Comparison of ENCODE assay signal across 24 cellular contexts in the genomic region with DNA sequence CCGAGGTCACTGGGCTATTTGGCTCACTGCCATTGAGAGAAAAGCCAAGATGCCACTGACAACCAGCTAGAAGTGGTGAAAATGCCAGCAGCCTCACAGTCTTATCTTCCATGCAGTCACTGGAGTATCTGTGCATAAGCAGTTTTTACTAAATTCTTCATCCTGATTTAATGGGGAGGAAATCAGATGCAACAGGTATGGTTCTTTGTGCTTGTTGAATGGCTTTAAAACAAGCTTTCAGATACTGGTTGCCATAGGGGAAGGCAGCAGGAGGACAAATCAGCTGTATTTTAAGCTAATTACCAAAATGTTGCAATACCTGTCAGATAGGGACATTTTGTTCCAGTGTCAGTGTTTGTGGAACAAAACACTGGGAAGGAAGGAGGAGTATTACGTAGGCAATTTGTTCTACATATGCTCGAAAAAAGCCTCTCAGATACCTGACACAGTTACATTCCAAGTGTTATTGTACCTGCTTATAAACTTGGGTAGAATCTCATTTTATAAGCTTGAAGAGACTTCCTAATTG. TPM values are rescaled to one million over a fixed set of nuclear protein-coding genes. Genes with fewer than 3 reads are reported as not detected.
DNase-seq lines count a peak whose midpoint lies in the region; ATAC-seq and TF ChIP-seq lines count a peak whose summit lies in the region.
"Had no signal": no experiment of that assay in that cellular context is flagged by ENCODE, and none has a peak within 500 bp of the region (broad histone marks: within the 10 kb centered on the region; RNA-seq: fewer than 3 reads in every experiment).

No MANE protein-coding gene starts in this region.

- no peaks in the 10 kb centered on the region for H3K9me3 Mint-ChIP-seq in activated T-helper 1 cell treated with anti-CD3 and anti-CD28 coated beads, Interleukin-12 subunit alpha, Interleukin-12 subunit beta, Interleukin-2, Interleukin-4 antibody, amounts not matched to agents 30 ng/mL and 10 ng/mL and 1 ng/mL, durations not matched to agents 14 hours and 24 hours and 36 hours
- H3K9me3 Mint-ChIP-seq: activated B cell treated with CpG ODN at 0.5 μM for 24 hours; activated CD4-positive, alpha-beta memory T cell treated with anti-CD3 and anti-CD28 coated beads for 36 hours; CD4-positive, alpha-beta T cell had no signal

- no peaks in the 10 kb centered on the region for H3K4me1 Mint-ChIP-seq in activated T-helper 1 cell treated with anti-CD3 and anti-CD28 coated beads, Interleukin-12 subunit alpha, Interleukin-12 subunit beta, Interleukin-2, Interleukin-4 antibody, amounts not matched to agents 30 ng/mL and 10 ng/mL and 1 ng/mL, durations not matched to agents 14 hours and 24 hours and 36 hours (ENCODE audit: low read depth)
- H3K4me1 Mint-ChIP-seq: activated B cell treated with CpG ODN at 0.5 μM for 24 hours, IgD-negative memory B cell had no signal

- H3K27ac ChIP-seq in adrenal gland (peak overlapping the region in 4 of 5 donors; percentile 38 to 71 (median 54)), mesenchymal stem cell (ENCODE audit: low read length, poor library complexity, severe bottlenecking) (no peak overlapping the region), upper lobe of left lung (peak overlapping the region in 3 of 4 donors; percentile 14 to 58 (median 58))
- H3K27ac ChIP-seq: cardiac muscle cell, dorsolateral prefrontal cortex, neutrophil, right atrium auricular region, uterus had no signal

- H4K91ac ChIP-seq in mesenchymal stem cell (ENCODE audit: low read length) = no peak overlapping the region

- no peak overlapping the region for H3K4ac ChIP-seq in mesenchymal stem cell (ENCODE audit: low read depth in 1 of 2, low read length in 2 of 2)

- no peak overlapping the region for H2BK5ac ChIP-seq in mesenchymal stem cell (ENCODE audit: low read depth, low read length, poor library complexity, severe bottlenecking)

- no peak overlapping the region for H3K27ac Mint-ChIP-seq in activated T-helper 1 cell treated with anti-CD3 and anti-CD28 coated beads, Interleukin-12 subunit alpha, Interleukin-12 subunit beta, Interleukin-2, Interleukin-4 antibody, amounts not matched to agents 30 ng/mL and 10 ng/mL and 1 ng/mL, durations not matched to agents 14 hours and 24 hours and 36 hours
- H3K27ac Mint-ChIP-seq: activated B cell treated with CpG ODN at 0.5 μM for 24 hours; activated CD4-positive, alpha-beta memory T cell treated with anti-CD3 and anti-CD28 coated beads for 36 hours; CD4-positive, alpha-beta T cell; IgD-negative memory B cell had no signal

- no peak overlapping the region for H4K8ac ChIP-seq in mesenchymal stem cell (ENCODE audit: low read length)

- H3K9me3 ChIP-seq in adrenal gland (replicated peaks in 1 of 3) = no peaks in the 10 kb centered on the region
- H3K9me3 ChIP-seq in mesenchymal stem cell (ENCODE audit: control insufficient read depth, low read length) = peaks cover 2% of the 10 kb centered on the region
- H3K9me3 ChIP-seq in upper lobe of left lung = no peaks in the 10 kb centered on the region
- H3K9me3 ChIP-seq: neutrophil, right atrium auricular region, uterus had no signal

- no peak overlapping the region for H3K4me3 Mint-ChIP-seq in activated T-helper 1 cell treated with anti-CD3 and anti-CD28 coated beads, Interleukin-12 subunit alpha, Interleukin-12 subunit beta, Interleukin-2, Interleukin-4 antibody, amounts not matched to agents 30 ng/mL and 10 ng/mL and 1 ng/mL, durations not matched to agents 14 hours and 24 hours and 36 hours
- H3K4me3 Mint-ChIP-seq: activated B cell treated with CpG ODN at 0.5 μM for 24 hours; activated CD4-positive, alpha-beta memory T cell treated with anti-CD3 and anti-CD28 coated beads for 36 hours; CD4-positive, alpha-beta T cell; IgD-negative memory B cell had no signal

- TF ChIP-seq CTCF in adrenal gland (IDR thresholded peaks at IDR 0.05) = no peak
- TF ChIP-seq CTCF in upper lobe of left lung (IDR thresholded peaks at IDR 0.05) = no peak

- H3K27me3 Mint-ChIP-seq in activated T-helper 1 cell treated with anti-CD3 and anti-CD28 coated beads, Interleukin-12 subunit alpha, Interleukin-12 subunit beta, Interleukin-2, Interleukin-4 antibody, amounts not matched to agents 30 ng/mL and 10 ng/mL and 1 ng/mL, durations not matched to agents 14 hours and 24 hours and 36 hours (ENCODE audit: insufficient read depth) = no peaks in the 10 kb centered on the region
- H3K27me3 Mint-ChIP-seq: activated CD4-positive, alpha-beta memory T cell treated with anti-CD3 and anti-CD28 coated beads for 36 hours had no signal

- TF ChIP-seq POLR2A in adrenal gland (IDR thresholded peaks at IDR 0.05) (no peak), upper lobe of left lung (IDR thresholded peaks at IDR 0.05) (no peak)

- no peak overlapping the region for H3K9ac ChIP-seq in mesenchymal stem cell (ENCODE audit: low read length)

- peak overlapping the region in 1 of 2 experiments; percentile 74 for H2BK12ac ChIP-seq in mesenchymal stem cell (ENCODE audit: low read length in 2 of 2)

- H3K27me3 ChIP-seq in adrenal gland = no peaks in the 10 kb centered on the region
- H3K27me3 ChIP-seq in mesenchymal stem cell (ENCODE audit: control insufficient read depth in 1 of 2, insufficient read depth in 1 of 2, low read length in 2 of 2) = peaks cover 0 to 11% of the 10 kb centered on the region in 2 experiments
- no peaks in the 10 kb centered on the region for H3K27me3 ChIP-seq in upper lobe of left lung
- H3K27me3 ChIP-seq: cardiac muscle cell, neutrophil, right atrium auricular region, uterus had no signal

- H2AFZ ChIP-seq in mesenchymal stem cell (ENCODE audit: low read depth, low read length) = no peak overlapping the region

- H3K14ac ChIP-seq in mesenchymal stem cell (ENCODE audit: low read length in 2 of 2) = no peak overlapping the region

- peak overlapping the region; percentile 26 for H2BK15ac ChIP-seq in mesenchymal stem cell (ENCODE audit: low read depth, poor library complexity, severe bottlenecking)

- H3K4me3 ChIP-seq in adrenal gland = no peak overlapping the region
- H3K4me3 ChIP-seq in mesenchymal stem cell (ENCODE audit: insufficient read depth in 1 of 2, low read depth in 1 of 2, low read length in 2 of 2) = no peak overlapping the region
- H3K4me3 ChIP-seq in upper lobe of left lung = no peak overlapping the region
- H3K4me3 ChIP-seq: cardiac muscle cell, dorsolateral prefrontal cortex, right atrium auricular region, uterus had no signal

- no peak overlapping the region for H2BK120ac ChIP-seq in mesenchymal stem cell (ENCODE audit: low read depth, low read length)

- H3K4me1 ChIP-seq in adrenal gland (replicated peaks in 1 of 2) (peaks cover 5 to 16% of the 10 kb centered on the region in 2 donors), mesenchymal stem cell (ENCODE audit: control insufficient read depth, insufficient read depth, low read depth, low read length) (peaks cover 6% of the 10 kb centered on the region), upper lobe of left lung (peaks cover 0 to 9% (median 5%) of the 10 kb centered on the region in 4 donors)
- H3K4me1 ChIP-seq: uterus had no signal

- TF ChIP-seq EP300 in upper lobe of left lung (IDR thresholded peaks at IDR 0.05) = peak; percentile 73 to 99 (median 84)

- H3K36me3 Mint-ChIP-seq in activated T-helper 1 cell treated with anti-CD3 and anti-CD28 coated beads, Interleukin-12 subunit alpha, Interleukin-12 subunit beta, Interleukin-2, Interleukin-4 antibody, amounts not matched to agents 30 ng/mL and 10 ng/mL and 1 ng/mL, durations not matched to agents 14 hours and 24 hours and 36 hours (ENCODE audit: low read depth) = no peaks in the 10 kb centered on the region
- H3K36me3 Mint-ChIP-seq: activated CD4-positive, alpha-beta memory T cell treated with anti-CD3 and anti-CD28 coated beads for 36 hours; IgD-negative memory B cell had no signal

- peak overlapping the region in 1 of 2 experiments; percentile 9 for H3K18ac ChIP-seq in mesenchymal stem cell (ENCODE audit: low read depth in 1 of 2, low read length in 2 of 2)

- DNase-seq in adrenal gland (peak in 2 of 7 donors; percentile 30 to 31), fibroblast of gingiva (ENCODE audit: low read depth) (peak; percentile 14), mesenchymal stem cell (peak; percentile 42), upper lobe of left lung (no peak), amygdala (lab: John Stamatoyannopoulos, UW) (no peak)
- DNase-seq in activated T-helper 1 cell treated with anti-CD3 and anti-CD28 coated beads, Interleukin-12 subunit alpha, Interleukin-12 subunit beta, Interleukin-2, Interleukin-4 antibody, amounts not matched to agents 30 ng/mL and 10 ng/mL and 1 ng/mL, durations not matched to agents 14 hours and 24 hours and 36 hours (ENCODE audit: low spot score) = no peak
- DNase-seq: activated B cell treated with CpG ODN at 0.5 μM for 24 hours; activated CD4-positive, alpha-beta memory T cell treated with anti-CD3 and anti-CD28 coated beads for 36 hours; activated effector memory CD4-positive, alpha-beta T cell treated with anti-CD3 and anti-CD28 coated beads, Interleukin-2, amount 50 U/mL, for 16 hours; CD4-positive, alpha-beta T cell; DMS 273 treated with DMSO at 0.1 percent for 48 hours; dorsolateral prefrontal cortex; foreskin melanocyte; H7; islet precursor cell; NCI-H146; NCI-H748 treated with DMSO at 0.1 percent for 48 hours; uterus had no signal

- WGBS in adrenal gland, 4 donors = 45 to 71% (median 62%) methylated on average over 3 of the region's 3 CpGs
- WGBS in mesenchymal stem cell = 92% methylated on average over 1 of the region's 3 CpGs
- 75 to 87% methylated on average over 3 of the region's 3 CpGs for WGBS in upper lobe of left lung, 2 donors

- no peaks in the 10 kb centered on the region for H3K79me1 ChIP-seq in mesenchymal stem cell (replicated peaks; ENCODE audit: low read length, poor library complexity, severe bottlenecking)

- ATAC-seq in upper lobe of left lung (ENCODE audit: low FRiP score in 2 of 2) (peak in 1 of 2 donors; percentile 22), GM19463 (IDR thresholded peaks at IDR 0.05; ENCODE audit: unreplicated experiment) (no peak)
- ATAC-seq: Right ventricle myocardium inferior had no signal

- H3K23ac ChIP-seq in mesenchymal stem cell (ENCODE audit: low read length in 2 of 2) = no peak overlapping the region

- no peak overlapping the region for H3K4me2 ChIP-seq in mesenchymal stem cell (ENCODE audit: low read length, poor library complexity, severe bottlenecking)

- intact Hi-C loops in adrenal gland (cut with DNase I) = no loop called here
- intact Hi-C loops in activated T-helper 1 cell treated with anti-CD3 and anti-CD28 coated beads, Interleukin-12 subunit alpha, Interleukin-12 subunit beta, Interleukin-2, Interleukin-4 antibody, amounts not matched to agents 30 ng/mL and 10 ng/mL and 1 ng/mL, durations not matched to agents 14 hours and 24 hours and 36 hours (cut with micrococcal nuclease) = no loop called here

- H3K36me3 ChIP-seq in adrenal gland (replicated peaks in 1 of 2) (no peaks in the 10 kb centered on the region), mesenchymal stem cell (ENCODE audit: control insufficient read depth in 1 of 2, insufficient read depth in 2 of 2, low read depth in 1 of 2, low read length in 2 of 2) (no peaks in the 10 kb centered on the region), upper lobe of left lung (no peaks in the 10 kb centered on the region)
- H3K36me3 ChIP-seq: cardiac muscle cell, neutrophil, right atrium auricular region, uterus had no signal

- H2AK5ac ChIP-seq in mesenchymal stem cell (ENCODE audit: low read length, severe bottlenecking) = no peak overlapping the region

RNA-seq across cellular contexts. Expression of gene ARHGAP5, which starts 54.1 kb away (rescaled TPM):
- 10 to 100 TPM; 42.3 to 100.0 (median 79.9) TPM for total RNA-seq in adrenal gland
- 10 to 100 TPM; 11.9 to 49.1 (median 15.8) TPM for polyA plus RNA-seq in adrenal gland
- 40.4 TPM for polyA plus RNA-seq in mesenchymal stem cell (2013, experiment 1 of 2)
- 42.2 TPM for polyA plus RNA-seq in mesenchymal stem cell (2013, experiment 2 of 2)
- total RNA-seq in upper lobe of left lung = 100 to 1,000 TPM in 1 of 6 donors, 10 to 100 TPM in 5; 31.4 to 150 (median 78.3) TPM
- 28.2 and 31.8 TPM in 2 replicates for total RNA-seq in activated T-helper 1 cell treated with anti-CD3 and anti-CD28 coated beads, Interleukin-12 subunit alpha, Interleukin-12 subunit beta, Interleukin-2, Interleukin-4 antibody, amounts not matched to agents 30 ng/mL and 10 ng/mL and 1 ng/mL, durations not matched to agents 14 hours and 24 hours and 36 hours

Comparison
In these comparisons a context has a peak if more than half of its experiments do, and no peak if none do; other contexts are left out.
1. DNase-seq: peak in fibroblast of gingiva (single experiment) and mesenchymal stem cell (single experiment); none in upper lobe of left lung (0 of 2), activated T-helper 1 cell treated with anti-CD3 and anti-CD28 coated beads, Interleukin-12 subunit alpha, Interleukin-12 subunit beta, Interleukin-2, Interleukin-4 antibody, amounts not matched to agents 30 ng/mL and 10 ng/mL and 1 ng/mL, durations not matched to agents 14 hours and 24 hours and 36 hours (single experiment) and amygdala (0 of 56).